In genomic region chr3:171565671-171566070, GRCh38 we compare ENCODE assay signal across 13 cellular contexts.
DNase-seq lines count a peak whose midpoint lies in the region; ATAC-seq and TF ChIP-seq lines count a peak whose summit lies in the region.
"Had no signal": no experiment of that assay in that cellular context is flagged by ENCODE, and none has a peak within 500 bp of the region (broad histone marks: within the 10 kb centered on the region; RNA-seq: fewer than 3 reads in every experiment).

No MANE protein-coding gene starts in this region.

- peak; percentile 22 for ATAC-seq in sciatic nerve

- intact Hi-C loops in sciatic nerve (cut with DNase I): loop anchor here (10.0 kb wide), 1 partner anchor 601 kb away; no protein-coding TSS in a partner anchor

- peak; percentile 38 for DNase-seq in NCI-H1694 treated with DMSO at 0.1 percent for 48 hours (lab: John Stamatoyannopoulos, UW)
- no peak for DNase-seq in NCI-H1694 (lab: John Stamatoyannopoulos, UW)
- DNase-seq in NCI-H2029 treated with DMSO at 0.1 percent for 48 hours (lab: John Stamatoyannopoulos, UW): peak; percentile 24
- DNase-seq in choroid plexus epithelial cell (ENCODE audit: low read depth): peak; percentile 79
- DNase-seq in sciatic nerve (ENCODE audit: low spot score): no peak
- DNase-seq in stimulated activated CD4-positive, alpha-beta T cell treated with anti-CD3 and anti-CD28 coated beads, Interleukin-4, amount 100 ng/mL, for 1 hour: no peak
- DNase-seq in stimulated activated CD4-positive, alpha-beta T cell treated with anti-CD3 and anti-CD28 coated beads, Interleukin-4, amount 100 ng/mL, for 4 hours: no peak
- DNase-seq in activated naive CD4-positive, alpha-beta T cell treated with Interleukin-2 at 50 U/mL for 16 hours: no peak
- DNase-seq: activated B cell treated with CpG ODN at 0.5 μM for 24 hours; activated naive CD8-positive, alpha-beta T cell treated with anti-CD3 and anti-CD28 coated beads, Interleukin-2, amount 10 ng/mL, durations not matched to agents 7 days and 5 days; glutamatergic neuron; left ventricle myocardium inferior had no signal

- H3K4me3 ChIP-seq in choroid plexus epithelial cell (ENCODE audit: low read depth, low read length): no peak overlapping the region
- H3K4me3 ChIP-seq: left ventricle myocardium inferior, neural progenitor cell had no signal

- no peak for TF ChIP-seq CTCF in choroid plexus epithelial cell (conservative IDR thresholded peaks at IDR 0.05; ENCODE audit: low read depth, low read length)

Comparison
In these comparisons a context has a peak if more than half of its experiments do, and no peak if none do; other contexts are left out.
1. DNase-seq: peak in NCI-H1694 treated with DMSO at 0.1 percent for 48 hours (single experiment), NCI-H2029 treated with DMSO at 0.1 percent for 48 hours (single experiment) and choroid plexus epithelial cell (single experiment); none in NCI-H1694 (single experiment), sciatic nerve (single experiment), stimulated activated CD4-positive, alpha-beta T cell treated with anti-CD3 and anti-CD28 coated beads, Interleukin-4, amount 100 ng/mL, for 1 hour (single experiment), stimulated activated CD4-positive, alpha-beta T cell treated with anti-CD3 and anti-CD28 coated beads, Interleukin-4, amount 100 ng/mL, for 4 hours (0 of 2) and activated naive CD4-positive, alpha-beta T cell treated with Interleukin-2 at 50 U/mL for 16 hours (single experiment).